Comparison of ENCODE assay signal across 11 cellular contexts in genomic region chr2:33202641-33203345, GRCh38.
"Had no signal": no experiment of that assay in that cellular context is flagged by ENCODE, and none has a peak within 500 bp of the region (broad histone marks: within the 10 kb centered on the region; RNA-seq: fewer than 3 reads in every experiment).

No MANE protein-coding gene starts in this region.

- H3K27ac ChIP-seq: uterus had no signal

- H3K9me3 ChIP-seq: uterus had no signal

- H3K27me3 ChIP-seq: uterus had no signal

- H3K4me1 ChIP-seq: uterus had no signal

- H3K4me3 ChIP-seq: uterus had no signal

- ATAC-seq: stimulated activated naive CD8-positive, alpha-beta T cell treated with anti-CD3 and anti-CD28 coated beads, Interleukin-15, amount 100 ng/mL, for 72 hours had no signal

- DNase-seq: activated B cell treated with CpG ODN at 0.5 μM for 24 hours; activated CD4-positive, alpha-beta T cell treated with anti-CD3 and anti-CD28 coated beads, Interleukin-2, amount 50 U/mL, for 1 hour; activated naive CD4-positive, alpha-beta T cell treated with anti-CD3 and anti-CD28 coated beads, Interleukin-2, amount 50 U/mL, for 16 hours; cerebellar nuclear complex; endodermal cell; erythroblast; nephron progenitor cell; stimulated activated CD4-positive, alpha-beta T cell treated with anti-CD3 and anti-CD28 coated beads, Interleukin-4, amount 100 ng/mL, for 1 hour; stimulated activated CD8-positive, alpha-beta memory T cell treated with anti-CD3 and anti-CD28 coated beads, Interleukin-4, amount 100 ng/mL, for 48 hours; stimulated activated naive CD8-positive, alpha-beta T cell treated with anti-CD3 and anti-CD28 coated beads, Interleukin-15, amount 100 ng/mL, for 72 hours; uterus had no signal

- H3K36me3 ChIP-seq: uterus had no signal
